Comparison of ENCODE assay signal across 41 cellular contexts in genomic region chr19:23054456-23054855, GRCh38. TPM values are rescaled to one million over a fixed set of nuclear protein-coding genes. Genes with fewer than 3 reads are reported as not detected.
"Had no signal": no experiment of that assay in that cellular context is flagged by ENCODE, and none has a peak within 500 bp of the region (broad histone marks: within the 10 kb centered on the region; RNA-seq: fewer than 3 reads in every experiment).

No MANE protein-coding gene starts in this region.

- H3K36me3 ChIP-seq: adrenal gland, ascending aorta, brain microvascular endothelial cell, breast epithelium, cardiac muscle cell had no signal

- H3K27me3 ChIP-seq: adrenal gland, ascending aorta, body of pancreas, brain microvascular endothelial cell, breast epithelium, cardiac muscle cell had no signal

- H3K4me1 Mint-ChIP-seq: activated naive CD4-positive, alpha-beta T cell treated with anti-CD3 and anti-CD28 coated beads, Interleukin-2, amount 10 ng/mL, durations not matched to agents 7 days and 5 days; activated naive CD4-positive, alpha-beta T cell treated with anti-CD3 and anti-CD28 coated beads, Interleukin-2, amount 50 U/mL, for 24 hours; activated naive CD8-positive, alpha-beta T cell treated with anti-CD3 and anti-CD28 coated beads for 36 hours; activated naive CD8-positive, alpha-beta T cell treated with anti-CD3 and anti-CD28 coated beads, Interleukin-2, amount 10 ng/mL, durations not matched to agents 7 days and 5 days; activated naive CD8-positive, alpha-beta T cell treated with anti-CD3 and anti-CD28 coated beads, Interleukin-2, amount 50 U/mL, for 24 hours; activated T-helper 17 cell treated with anti-CD3 and anti-CD28 coated beads, Interleukin-2, amount 50 U/mL, for 72 hours; brain; central memory CD8-positive, alpha-beta T cell had no signal

- DNase-seq: activated effector memory CD4-positive, alpha-beta T cell treated with anti-CD3 and anti-CD28 coated beads, Interleukin-2, amount 50 U/mL, for 16 hours; activated effector memory CD4-positive, alpha-beta T cell treated with Interleukin-2 at 50 U/mL for 16 hours; activated gamma-delta T cell; activated gamma-delta T cell treated with Interleukin-2 at 50 U/mL for 16 hours; activated naive CD4-positive, alpha-beta T cell; activated naive CD4-positive, alpha-beta T cell treated with anti-CD3 and anti-CD28 coated beads for 36 hours; activated naive CD4-positive, alpha-beta T cell treated with anti-CD3 and anti-CD28 coated beads, Interleukin-2, amount 10 ng/mL, durations not matched to agents 7 days and 5 days; activated naive CD4-positive, alpha-beta T cell treated with anti-CD3 and anti-CD28 coated beads, Interleukin-2, amount 50 U/mL, for 16 hours; activated naive CD4-positive, alpha-beta T cell treated with Interleukin-2 at 50 U/mL for 16 hours; activated naive CD8-positive, alpha-beta T cell treated with anti-CD3 and anti-CD28 coated beads for 36 hours; activated naive CD8-positive, alpha-beta T cell treated with anti-CD3 and anti-CD28 coated beads, Interleukin-2, amount 10 ng/mL, durations not matched to agents 7 days and 5 days; activated naive CD8-positive, alpha-beta T cell treated with anti-CD3 and anti-CD28 coated beads, Interleukin-2, amount 50 U/mL, for 24 hours; activated T-cell treated with anti-CD3 and anti-CD28 coated beads, Interleukin-2, amount 50 U/mL, for 1 hour; activated T-cell treated with anti-CD3 and anti-CD28 coated beads, Interleukin-2, amount 50 U/mL, for 24 hours; activated T-cell treated with anti-CD3 and anti-CD28 coated beads, Interleukin-2, amount 50 U/mL, for 4 hours; activated T-cell treated with anti-CD3 and anti-CD28 coated beads, Interleukin-2, amount 50 U/mL, for 48 hours; activated T-cell treated with anti-CD3 and anti-CD28 coated beads, Interleukin-2, amount 50 U/mL, for 72 hours; adrenal gland; amniotic stem cell; amygdala; anterior cingulate cortex; aorta; body of pancreas; brain microvascular endothelial cell; caudate nucleus; central memory CD4-positive, alpha-beta T cell; cerebellar nuclear complex had no signal

- H3K4me1 ChIP-seq: adrenal gland, ascending aorta, body of pancreas, breast epithelium had no signal

- H3K9me3 ChIP-seq: adrenal gland, ascending aorta, body of pancreas, breast epithelium had no signal

- H3K36me3 Mint-ChIP-seq: activated naive CD4-positive, alpha-beta T cell treated with anti-CD3 and anti-CD28 coated beads, Interleukin-2, amount 10 ng/mL, durations not matched to agents 7 days and 5 days; activated naive CD4-positive, alpha-beta T cell treated with anti-CD3 and anti-CD28 coated beads, Interleukin-2, amount 50 U/mL, for 24 hours; activated naive CD8-positive, alpha-beta T cell; activated naive CD8-positive, alpha-beta T cell treated with anti-CD3 and anti-CD28 coated beads for 36 hours; activated naive CD8-positive, alpha-beta T cell treated with anti-CD3 and anti-CD28 coated beads, Interleukin-2, amount 10 ng/mL, durations not matched to agents 7 days and 5 days; brain had no signal

- H3K27ac ChIP-seq: adrenal gland, ascending aorta, body of pancreas, brain microvascular endothelial cell, breast epithelium, cardiac muscle cell had no signal

- H3K4me3 ChIP-seq: adrenal gland, ascending aorta, body of pancreas, breast epithelium, cardiac muscle cell had no signal

- H3K27me3 Mint-ChIP-seq: activated naive CD4-positive, alpha-beta T cell treated with anti-CD3 and anti-CD28 coated beads, Interleukin-2, amount 10 ng/mL, durations not matched to agents 7 days and 5 days; activated naive CD4-positive, alpha-beta T cell treated with anti-CD3 and anti-CD28 coated beads, Interleukin-2, amount 50 U/mL, for 24 hours; activated naive CD8-positive, alpha-beta T cell; activated naive CD8-positive, alpha-beta T cell treated with anti-CD3 and anti-CD28 coated beads for 36 hours; activated naive CD8-positive, alpha-beta T cell treated with anti-CD3 and anti-CD28 coated beads, Interleukin-2, amount 10 ng/mL, durations not matched to agents 7 days and 5 days; activated naive CD8-positive, alpha-beta T cell treated with anti-CD3 and anti-CD28 coated beads, Interleukin-2, amount 50 U/mL, for 24 hours; activated T-cell treated with anti-CD3 and anti-CD28 coated beads, Interleukin-2, amount 50 U/mL, for 24 hours; activated T-helper 17 cell treated with anti-CD3 and anti-CD28 coated beads, Interleukin-2, amount 50 U/mL, for 72 hours; central memory CD8-positive, alpha-beta T cell had no signal

- H3K27ac Mint-ChIP-seq: activated naive CD4-positive, alpha-beta T cell treated with anti-CD3 and anti-CD28 coated beads for 36 hours; activated naive CD4-positive, alpha-beta T cell treated with anti-CD3 and anti-CD28 coated beads, Interleukin-2, amount 10 ng/mL, durations not matched to agents 7 days and 5 days; activated naive CD4-positive, alpha-beta T cell treated with anti-CD3 and anti-CD28 coated beads, Interleukin-2, amount 50 U/mL, for 24 hours; activated naive CD4-positive, alpha-beta T cell treated with anti-CD3 and anti-CD28 coated beads, Interleukin-2, amount 50 U/mL, for 72 hours; activated naive CD8-positive, alpha-beta T cell; activated naive CD8-positive, alpha-beta T cell treated with anti-CD3 and anti-CD28 coated beads for 36 hours; activated naive CD8-positive, alpha-beta T cell treated with anti-CD3 and anti-CD28 coated beads, Interleukin-2, amount 10 ng/mL, durations not matched to agents 7 days and 5 days; activated naive CD8-positive, alpha-beta T cell treated with anti-CD3 and anti-CD28 coated beads, Interleukin-2, amount 50 U/mL, for 24 hours; activated T-cell treated with anti-CD3 and anti-CD28 coated beads, Interleukin-2, amount 50 U/mL, for 24 hours; activated T-cell treated with anti-CD3 and anti-CD28 coated beads, Interleukin-2, amount 50 U/mL, for 72 hours; activated T-helper 1 cell treated with anti-CD3 and anti-CD28 coated beads, Interleukin-12 subunit alpha, Interleukin-12 subunit beta, Interleukin-2, Interleukin-4 antibody, amounts not matched to agents 30 ng/mL and 10 ng/mL and 1 ng/mL, durations not matched to agents 14 hours and 24 hours and 36 hours; activated T-helper 17 cell treated with anti-CD3 and anti-CD28 coated beads, Interleukin-2, amount 50 U/mL, for 72 hours; activated T-helper 2 cell treated with anti-CD3 and anti-CD28 coated beads, Interferon-gamma antibody, Interleukin-2, Interleukin-4, amounts not matched to agents 10 μg/mL and 5 μg/mL and 100 μg/mL, durations not matched to agents 14 hours and 24 hours and 36 hours; brain had no signal

- ATAC-seq: activated naive CD4-positive, alpha-beta T cell treated with anti-CD3 and anti-CD28 coated beads, Interleukin-2, amount 50 U/mL, for 72 hours; activated naive CD8-positive, alpha-beta T cell treated with anti-CD3 and anti-CD28 coated beads, Interleukin-2, amount 50 U/mL, for 24 hours; activated T-cell treated with anti-CD3 and anti-CD28 coated beads, Interleukin-2, amount 50 U/mL, for 4 hours; activated T-cell treated with anti-CD3 and anti-CD28 coated beads, Interleukin-2, amount 50 U/mL, for 72 hours; activated T-helper 17 cell treated with anti-CD3 and anti-CD28 coated beads, Interleukin-2, amount 50 U/mL, for 72 hours; body of pancreas had no signal

- FAIRE-seq: astrocyte had no signal

- H3K4me3 Mint-ChIP-seq: activated naive CD4-positive, alpha-beta T cell treated with anti-CD3 and anti-CD28 coated beads for 36 hours; activated naive CD4-positive, alpha-beta T cell treated with anti-CD3 and anti-CD28 coated beads, Interleukin-2, amount 10 ng/mL, durations not matched to agents 7 days and 5 days; activated naive CD4-positive, alpha-beta T cell treated with anti-CD3 and anti-CD28 coated beads, Interleukin-2, amount 50 U/mL, for 24 hours; activated naive CD8-positive, alpha-beta T cell; activated naive CD8-positive, alpha-beta T cell treated with anti-CD3 and anti-CD28 coated beads for 36 hours; activated naive CD8-positive, alpha-beta T cell treated with anti-CD3 and anti-CD28 coated beads, Interleukin-2, amount 10 ng/mL, durations not matched to agents 7 days and 5 days; activated naive CD8-positive, alpha-beta T cell treated with anti-CD3 and anti-CD28 coated beads, Interleukin-2, amount 50 U/mL, for 24 hours; activated T-cell treated with anti-CD3 and anti-CD28 coated beads, Interleukin-2, amount 50 U/mL, for 24 hours; activated T-cell treated with anti-CD3 and anti-CD28 coated beads, Interleukin-2, amount 50 U/mL, for 4 hours; activated T-cell treated with anti-CD3 and anti-CD28 coated beads, Interleukin-2, amount 50 U/mL, for 72 hours; activated T-helper 1 cell treated with anti-CD3 and anti-CD28 coated beads, Interleukin-12 subunit alpha, Interleukin-12 subunit beta, Interleukin-2, Interleukin-4 antibody, amounts not matched to agents 30 ng/mL and 10 ng/mL and 1 ng/mL, durations not matched to agents 14 hours and 24 hours and 36 hours; activated T-helper 17 cell treated with anti-CD3 and anti-CD28 coated beads, Interleukin-2, amount 50 U/mL, for 72 hours; brain; central memory CD8-positive, alpha-beta T cell had no signal

RNA-seq across cellular contexts. Expression of gene ZNF728, which starts 51.5 kb away (rescaled TPM):
- total RNA-seq: activated naive CD4-positive, alpha-beta T cell treated with anti-CD3 and anti-CD28 coated beads for 36 hours; activated naive CD4-positive, alpha-beta T cell treated with anti-CD3 and anti-CD28 coated beads, Interleukin-2, amount 50 U/mL, for 72 hours; activated naive CD8-positive, alpha-beta T cell treated with anti-CD3 and anti-CD28 coated beads for 36 hours; activated naive CD8-positive, alpha-beta T cell treated with anti-CD3 and anti-CD28 coated beads, Interleukin-2, amount 10 ng/mL, durations not matched to agents 7 days and 5 days; activated T-cell treated with anti-CD3 and anti-CD28 coated beads, Interleukin-2, amount 50 U/mL, for 4 hours; activated T-cell treated with anti-CD3 and anti-CD28 coated beads, Interleukin-2, amount 50 U/mL, for 72 hours; activated T-helper 1 cell treated with anti-CD3 and anti-CD28 coated beads, Interleukin-12 subunit alpha, Interleukin-12 subunit beta, Interleukin-2, Interleukin-4 antibody, amounts not matched to agents 30 ng/mL and 10 ng/mL and 1 ng/mL, durations not matched to agents 14 hours and 24 hours and 36 hours; activated T-helper 2 cell treated with anti-CD3 and anti-CD28 coated beads, Interferon-gamma antibody, Interleukin-2, Interleukin-4, amounts not matched to agents 10 μg/mL and 5 μg/mL and 100 μg/mL, durations not matched to agents 14 hours and 24 hours and 36 hours; astrocyte; body of pancreas; cardiac muscle cell; cerebellum; chondrocyte had no signal
- polyA plus RNA-seq: cardiac muscle cell had no signal
